9 cellular contexts compared by ENCODE assay signal in the genomic region with DNA sequence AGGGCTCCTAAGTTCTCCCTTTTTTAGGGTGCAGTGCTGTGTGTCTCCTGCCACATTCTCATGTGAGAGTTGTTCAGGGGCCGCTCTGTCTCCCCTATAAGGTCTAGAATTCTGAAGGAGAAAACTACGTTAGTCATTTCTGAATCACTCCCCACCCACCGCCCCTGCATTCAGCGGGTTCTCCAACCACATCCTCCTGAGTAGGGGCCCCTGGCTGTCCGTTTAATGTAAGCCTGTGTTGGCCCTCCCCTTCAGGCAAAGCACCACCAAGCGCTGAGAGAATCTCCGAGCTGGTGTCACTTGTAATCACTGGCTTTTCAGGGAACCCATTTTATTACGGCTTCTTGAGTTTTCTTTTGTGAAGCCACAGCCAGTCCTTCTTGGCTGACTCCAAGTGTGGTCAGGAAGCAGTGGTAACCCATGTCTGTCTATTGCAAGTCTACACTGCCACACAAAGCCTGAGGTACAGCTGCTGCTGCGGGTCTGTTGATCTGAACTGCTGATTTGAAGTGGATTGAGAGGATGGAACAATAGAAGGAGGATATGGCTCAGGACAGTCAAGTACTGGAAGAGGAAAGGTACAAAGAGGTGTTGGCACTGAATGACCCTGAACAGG. TPM values are rescaled to one million over a fixed set of nuclear protein-coding genes. Genes with fewer than 3 reads are reported as not detected.
DNase-seq lines count a peak whose midpoint lies in the region; ATAC-seq and TF ChIP-seq lines count a peak whose summit lies in the region.
"Had no signal": no experiment of that assay in that cellular context is flagged by ENCODE, and none has a peak within 500 bp of the region (broad histone marks: within the 10 kb centered on the region; RNA-seq: fewer than 3 reads in every experiment).

No MANE protein-coding gene starts in this region.

- H3K36me3 ChIP-seq in BLaER1 treated with 17β-estradiol and CSF1 and Interleukin-3, amounts not matched to agents 10 nM and 100 nM = peaks cover 0 to 13% (median 0%) of the 10 kb centered on the region in 11 experiments; a peak in 5 of 22 replicates
- H3K36me3 ChIP-seq in osteoblast (ENCODE audit: insufficient read depth, low read length) = no peaks in the 10 kb centered on the region

- TF ChIP-seq CTCF in osteoblast (IDR thresholded peaks at IDR 0.05; ENCODE audit: extremely low read depth, low read depth, low read length) = no peak

- no peaks in the 10 kb centered on the region for H3K79me2 ChIP-seq in osteoblast (ENCODE audit: insufficient read depth, low read length)

- H2AFZ ChIP-seq in osteoblast (ENCODE audit: low read length) = peak overlapping the region; percentile 91

- peak overlapping the region in 8 of 11 experiments; percentile 3 to 56 (median 24); a peak in 10 of 22 replicates for H3K27ac ChIP-seq in BLaER1 treated with 17β-estradiol and CSF1 and Interleukin-3, amounts not matched to agents 10 nM and 100 nM
- peak overlapping the region; percentile 68 for H3K27ac ChIP-seq in osteoblast (ENCODE audit: low read depth, low read length)
- H3K27ac ChIP-seq: C4-2B had no signal

- peak overlapping the region in 4 of 11 experiments; percentile 4 to 39 (median 21); a peak in 4 of 22 replicates for H3K9ac ChIP-seq in BLaER1 treated with 17β-estradiol and CSF1 and Interleukin-3, amounts not matched to agents 10 nM and 100 nM

- H3K4me3 ChIP-seq in BLaER1 treated with 17β-estradiol and CSF1 and Interleukin-3, amounts not matched to agents 10 nM and 100 nM = no peak overlapping the region; a peak in 1 of 20 replicates
- H3K4me3 ChIP-seq in osteoblast (ENCODE audit: insufficient read depth, low read length) = peak overlapping the region; percentile 55

- H3K4me1 ChIP-seq in BLaER1 treated with 17β-estradiol and CSF1 and Interleukin-3, amounts not matched to agents 10 nM and 100 nM = peaks cover 14 to 32% (median 18%) of the 10 kb centered on the region in 10 experiments
- H3K4me1 ChIP-seq in osteoblast (ENCODE audit: insufficient read depth, low read length) = peaks cover 27% of the 10 kb centered on the region

- DNase-seq in HT1080 (ENCODE audit: low read depth) (peak; percentile 85), osteoblast (ENCODE audit: insufficient read length, low spot score, missing footprints) (peak; percentile 72), RPMI8226 (no peak), SHP77 treated with DMSO at 0.1 percent for 48 hours (lab: John Stamatoyannopoulos, UW) (no peak), NCI-H2081 treated with DMSO at 0.1 percent for 48 hours (lab: John Stamatoyannopoulos, UW) (no peak)
- DNase-seq in activated CD8-positive, alpha-beta memory T cell treated with anti-CD3 and anti-CD28 coated beads for 48 hours (ENCODE audit: low read depth in 2 of 3, low spot score in 2 of 3) = peak; percentile 46 to 73 (median 72)

- no peaks in the 10 kb centered on the region for H3K27me3 ChIP-seq in BLaER1 treated with 17β-estradiol and CSF1 and Interleukin-3, amounts not matched to agents 10 nM and 100 nM
- no peaks in the 10 kb centered on the region for H3K27me3 ChIP-seq in osteoblast (ENCODE audit: insufficient read depth, low read length)

- peak overlapping the region; percentile 46 to 73 (median 62) for H3K4me2 ChIP-seq in BLaER1 treated with 17β-estradiol and CSF1 and Interleukin-3, amounts not matched to agents 10 nM and 100 nM
- H3K4me2 ChIP-seq in osteoblast (ENCODE audit: insufficient read depth, low read length) = peak overlapping the region; percentile 80

- no peaks in the 10 kb centered on the region for H4K20me1 ChIP-seq in BLaER1 treated with 17β-estradiol and CSF1 and Interleukin-3, amounts not matched to agents 10 nM and 100 nM
- no peaks in the 10 kb centered on the region for H4K20me1 ChIP-seq in osteoblast (ENCODE audit: insufficient read depth, low read length)

- peaks cover 15 to 28% (median 20%) of the 10 kb centered on the region in 11 experiments for H3K9me3 ChIP-seq in BLaER1 treated with 17β-estradiol and CSF1 and Interleukin-3, amounts not matched to agents 10 nM and 100 nM (replicated peaks in 1 of 11)
- peaks cover 2% of the 10 kb centered on the region for H3K9me3 ChIP-seq in osteoblast (ENCODE audit: low read depth, low read length)

- ATAC-seq in GM21381 (IDR thresholded peaks at IDR 0.05; ENCODE audit: unreplicated experiment) = peak; percentile 86

RNA-seq across cellular contexts. Expression of gene LCT, which starts 16.9 kb away (rescaled TPM):
- total RNA-seq in HT1080 (2014; rRNA removed; shearing (Covaris generic)) = not detected in 2 replicates
- not detected in 2 replicates for polyA plus RNA-seq in HT1080 (2015; cell fraction: cytosol; rRNA removed)
- 0.05 TPM in 1 of 2 replicates, not detected in the other for polyA plus RNA-seq in HT1080 (2015; cell fraction: nucleus; rRNA removed)
- under 0.01 TPM in 2 replicates for total RNA-seq in osteoblast

RNA-seq across cellular contexts. Expression of gene MCM6, which starts 56.1 kb away (rescaled TPM):
- total RNA-seq in HT1080 (2014; rRNA removed; shearing (Covaris generic)) = 23.5 and 29.9 TPM in 2 replicates
- 49.8 and 52.9 TPM in 2 replicates for polyA plus RNA-seq in HT1080 (2015; cell fraction: cytosol; rRNA removed)
- 71.7 and 76.0 TPM in 2 replicates for polyA plus RNA-seq in HT1080 (2015; cell fraction: nucleus; rRNA removed)
- total RNA-seq in osteoblast = 14.5 and 15.6 TPM in 2 replicates

Comparison
In these comparisons a context has a peak if more than half of its experiments do, and no peak if none do; other contexts are left out.
1. DNase-seq: peak in HT1080 (single experiment), activated CD8-positive, alpha-beta memory T cell treated with anti-CD3 and anti-CD28 coated beads for 48 hours (3 of 3) and osteoblast (single experiment); none in RPMI8226 (single experiment), SHP77 treated with DMSO at 0.1 percent for 48 hours (single experiment) and NCI-H2081 treated with DMSO at 0.1 percent for 48 hours (single experiment).